Comparison of ENCODE assay signal across 26 cellular contexts in the genomic region with DNA sequence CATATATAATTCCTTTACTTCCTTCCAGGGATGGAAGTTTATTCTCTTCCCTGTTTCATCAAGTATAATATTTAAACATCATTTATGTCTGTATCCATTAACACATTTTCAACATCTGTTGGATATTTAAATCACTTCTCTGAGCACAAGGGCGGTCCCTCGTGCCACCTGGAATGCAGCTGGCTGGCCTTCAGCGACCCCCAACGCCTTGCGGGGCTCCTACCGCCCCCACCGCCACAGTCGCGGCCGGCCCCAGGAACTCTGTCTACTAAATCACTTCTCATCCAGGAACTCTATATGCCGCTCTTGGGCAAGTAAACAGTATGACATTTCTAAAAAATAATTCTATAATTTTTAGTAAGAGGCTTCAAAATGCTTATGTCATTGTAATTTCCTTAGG.
A peak's percentile ranks its signal among the peaks of the same experiment; 100 is the strongest.
DNase-seq lines count a peak whose midpoint lies in the region; ATAC-seq, FAIRE-seq and TF ChIP-seq lines count a peak whose summit lies in the region.
"Had no signal": no experiment of that assay in that cellular context is flagged by ENCODE, and none has a peak within 500 bp of the region (broad histone marks: within the 10 kb centered on the region; RNA-seq: fewer than 3 reads in every experiment).

No MANE protein-coding gene starts in this region.

- no peak overlapping the region for H3K27ac Mint-ChIP-seq in GM23338
- no peak overlapping the region for H3K27ac Mint-ChIP-seq in activated CD4-positive, alpha-beta T cell treated with anti-CD3 and anti-CD28 coated beads for 36 hours
- H3K27ac Mint-ChIP-seq: CD4-positive, CD25-positive, alpha-beta regulatory T cell had no signal

- POLR2A ChIA-PET in RWPE1 (lab: Yijun Ruan, JAX; ENCODE audit: low non-redundant PET) = no interaction called here
- POLR2A ChIA-PET in activated CD4-positive, alpha-beta T cell treated with anti-CD3 and anti-CD28 coated beads for 36 hours (lab: Charles Lee) = interaction anchor here (0.6 kb wide), 1 partner anchor 388 kb away, joined by 3 read pairs; no protein-coding TSS in a partner anchor

- no peaks in the 10 kb centered on the region for H3K79me2 ChIP-seq in GM23338 (replicated peaks; ENCODE audit: insufficient read depth)
- no peaks in the 10 kb centered on the region for H3K79me2 ChIP-seq in osteoblast (ENCODE audit: insufficient read depth, low read length)

- H2AFZ ChIP-seq in GM23338 (no peak overlapping the region), osteoblast (ENCODE audit: low read length) (no peak overlapping the region)

- H3K9me3 ChIP-seq in osteoblast (ENCODE audit: low read depth, low read length) (no peaks in the 10 kb centered on the region), small intestine (ENCODE audit: control insufficient read depth, low read depth) (no peaks in the 10 kb centered on the region)
- H3K9me3 ChIP-seq: BLaER1, SJSA1 had no signal

- CTCF ChIA-PET in RWPE1 (lab: Yijun Ruan, JAX) = no interaction called here
- CTCF ChIA-PET in activated CD4-positive, alpha-beta T cell treated with anti-CD3 and anti-CD28 coated beads for 36 hours (lab: Charles Lee) = interaction anchor here (0.6 kb wide), 1 partner anchor 257 kb away, joined by 4 read pairs; no protein-coding TSS in a partner anchor

- H3K4me1 ChIP-seq in GM23338 (ENCODE audit: insufficient read depth) = peaks cover 3% of the 10 kb centered on the region; the same call in 1 of the 2 replicates
- peaks cover 4% of the 10 kb centered on the region for H3K4me1 ChIP-seq in osteoblast (ENCODE audit: insufficient read depth, low read length)
- no peaks in the 10 kb centered on the region for H3K4me1 ChIP-seq in small intestine (ENCODE audit: control insufficient read depth in 2 of 2, insufficient read depth in 1 of 2, low read depth in 1 of 2, low read length in 1 of 2)
- H3K4me1 ChIP-seq: BLaER1 had no signal

- no peak overlapping the region for H3K4me2 ChIP-seq in GM23338
- no peak overlapping the region for H3K4me2 ChIP-seq in osteoblast (ENCODE audit: insufficient read depth, low read length)
- H3K4me2 ChIP-seq: BLaER1 had no signal

- H3K4me1 Mint-ChIP-seq in GM23338 = peaks cover 4% of the 10 kb centered on the region; the same call in 1 of the 3 replicates
- no peaks in the 10 kb centered on the region for H3K4me1 Mint-ChIP-seq in activated CD4-positive, alpha-beta T cell treated with anti-CD3 and anti-CD28 coated beads for 36 hours
- H3K4me1 Mint-ChIP-seq: CD4-positive, CD25-positive, alpha-beta regulatory T cell had no signal

- no peak for FAIRE-seq in small intestine (lab: Jason Lieb, UNC)
- FAIRE-seq: GM12878, H54, HTR-8/SVneo, K562 had no signal

- H3K4me3 ChIP-seq in GM23338 (no peak overlapping the region), osteoblast (ENCODE audit: insufficient read depth, low read length) (no peak overlapping the region), small intestine (ENCODE audit: low read depth in 1 of 2, low read length in 2 of 2) (no peak overlapping the region)
- H3K4me3 ChIP-seq: BLaER1, GM12878, K562, SJSA1 had no signal

- no peaks in the 10 kb centered on the region for H3K9me2 ChIP-seq in GM23338 (ENCODE audit: insufficient read depth)

- peaks cover 1% of the 10 kb centered on the region for H3K27me3 Mint-ChIP-seq in GM23338 (ENCODE audit: insufficient read depth, low read depth, poor library complexity)
- H3K27me3 Mint-ChIP-seq in activated CD4-positive, alpha-beta T cell treated with anti-CD3 and anti-CD28 coated beads for 36 hours = no peaks in the 10 kb centered on the region
- H3K27me3 Mint-ChIP-seq: CD4-positive, CD25-positive, alpha-beta regulatory T cell had no signal

- 48 to 77% (median 71%) methylated on average over 11 of the region's 11 CpGs for WGBS in small intestine, 3 donors

- no peak overlapping the region for H3K4me3 Mint-ChIP-seq in GM23338
- no peak overlapping the region for H3K4me3 Mint-ChIP-seq in activated CD4-positive, alpha-beta T cell treated with anti-CD3 and anti-CD28 coated beads for 36 hours
- H3K4me3 Mint-ChIP-seq: CD4-positive, CD25-positive, alpha-beta regulatory T cell had no signal

- H3K27ac ChIP-seq in GM23338 (ENCODE audit: low read depth) (no peak overlapping the region), osteoblast (ENCODE audit: low read depth, low read length) (peak overlapping the region; percentile 13), RWPE1 (no peak overlapping the region), small intestine (ENCODE audit: low read depth in 1 of 2, low read length in 1 of 2) (no peak overlapping the region)
- H3K27ac ChIP-seq: BLaER1, SJSA1 had no signal

- ATAC-seq in GM23338 (peak; percentile 85), esophagus mucosa (no peak)
- no peak for ATAC-seq in activated CD4-positive, alpha-beta T cell treated with anti-CD3 and anti-CD28 coated beads for 36 hours
- ATAC-seq: GM12878, K562, PC-3, Right ventricle myocardium inferior had no signal

- H4K20me1 ChIP-seq in GM23338 (replicated peaks; ENCODE audit: insufficient read depth) (no peaks in the 10 kb centered on the region), osteoblast (ENCODE audit: insufficient read depth, low read length) (no peaks in the 10 kb centered on the region)
- H4K20me1 ChIP-seq: BLaER1 had no signal

- H3K27me3 ChIP-seq in GM23338 (ENCODE audit: insufficient read depth) = no peaks in the 10 kb centered on the region
- H3K27me3 ChIP-seq in osteoblast (ENCODE audit: insufficient read depth, low read length) = no peaks in the 10 kb centered on the region
- H3K27me3 ChIP-seq in small intestine (ENCODE audit: control insufficient read depth in 2 of 2, insufficient read depth in 2 of 2, low read length in 2 of 2) = no peaks in the 10 kb centered on the region
- H3K27me3 ChIP-seq: BLaER1, SJSA1 had no signal

- TF ChIP-seq CTCF in GM23338 (conservative IDR thresholded peaks at IDR 0.05; ENCODE audit: low read depth in 2 of 2) (0 out of 4 replicates have a peak, but pooled peaks of 1 of the 2 experiments have one; percentile 11), osteoblast (IDR thresholded peaks at IDR 0.05; ENCODE audit: extremely low read depth, low read depth, low read length) (no peak), RWPE1 (conservative IDR thresholded peaks at IDR 0.05; ENCODE audit: low read depth) (no peak)

- H3K36me3 ChIP-seq in GM23338 (ENCODE audit: insufficient read depth) (no peaks in the 10 kb centered on the region), osteoblast (ENCODE audit: insufficient read depth, low read length) (no peaks in the 10 kb centered on the region), small intestine (ENCODE audit: control insufficient read depth in 2 of 2, insufficient read depth in 2 of 2, low read length in 2 of 2) (no peaks in the 10 kb centered on the region)
- H3K36me3 ChIP-seq: BLaER1, SJSA1 had no signal

- intact Hi-C loops in activated CD4-positive, alpha-beta T cell treated with anti-CD3 and anti-CD28 coated beads for 36 hours (cut with DNase I, micrococcal nuclease) = no loop called here

- no peaks in the 10 kb centered on the region for H3F3A ChIP-seq in GM23338 (replicated peaks; ENCODE audit: low read depth)

- DNase-seq in GM23338 (ENCODE audit: low spot score) (peak; percentile 73), ecto neural progenitor cell (ENCODE audit: low spot score) (peak; percentile 64), iPS-NIHi11 (ENCODE audit: low spot score) (peak; percentile 48), osteoblast (ENCODE audit: insufficient read length, low spot score, missing footprints) (no peak), RWPE1 (ENCODE audit: low spot score) (no peak), small intestine (no peak)
- DNase-seq in activated CD4-positive, alpha-beta T cell treated with anti-CD3 and anti-CD28 coated beads for 36 hours = no peak
- DNase-seq: CD4-positive, CD25-positive, alpha-beta regulatory T cell; Kasumi-1; MV-4-11; NCI-H1105; NCI-H1436 treated with DMSO at 0.1 percent for 48 hours; NCI-H187 treated with DMSO at 0.1 percent for 48 hours; NCI-H446; NCI-H524 treated with DMSO at 0.1 percent for 48 hours; NCI-H82; NK-92 treated with Interleukin-12 subunit alpha and Interleukin-12 subunit beta, amount 100 ng/mL, for 24 hours; PC-3 had no signal

- H3K9me3 Mint-ChIP-seq in GM23338 = no peaks in the 10 kb centered on the region; the same call in 2 of the 3 replicates
- no peaks in the 10 kb centered on the region for H3K9me3 Mint-ChIP-seq in activated CD4-positive, alpha-beta T cell treated with anti-CD3 and anti-CD28 coated beads for 36 hours (ENCODE audit: low read depth)

- H3K36me3 Mint-ChIP-seq in GM23338 (ENCODE audit: low read depth) = no peaks in the 10 kb centered on the region
- H3K36me3 Mint-ChIP-seq in activated CD4-positive, alpha-beta T cell treated with anti-CD3 and anti-CD28 coated beads for 36 hours (ENCODE audit: low read depth) = no peaks in the 10 kb centered on the region
- H3K36me3 Mint-ChIP-seq: CD4-positive, CD25-positive, alpha-beta regulatory T cell had no signal

TF ChIP-seq in GM23338, 12 proteins besides CTCF, POLR2A, EP300 and RAD21 (continues in another document):
- TF ChIP-seq EZH2phosphoT487 (IDR thresholded peaks at IDR 0.05; ENCODE audit: unreplicated experiment) = no peak
- TF ChIP-seq, protein P1, sequence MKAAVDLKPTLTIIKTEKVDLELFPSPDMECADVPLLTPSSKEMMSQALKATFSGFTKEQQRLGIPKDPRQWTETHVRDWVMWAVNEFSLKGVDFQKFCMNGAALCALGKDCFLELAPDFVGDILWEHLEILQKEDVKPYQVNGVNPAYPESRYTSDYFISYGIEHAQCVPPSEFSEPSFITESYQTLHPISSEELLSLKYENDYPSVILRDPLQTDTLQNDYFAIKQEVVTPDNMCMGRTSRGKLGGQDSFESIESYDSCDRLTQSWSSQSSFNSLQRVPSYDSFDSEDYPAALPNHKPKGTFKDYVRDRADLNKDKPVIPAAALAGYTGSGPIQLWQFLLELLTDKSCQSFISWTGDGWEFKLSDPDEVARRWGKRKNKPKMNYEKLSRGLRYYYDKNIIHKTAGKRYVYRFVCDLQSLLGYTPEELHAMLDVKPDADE (IDR thresholded peaks at IDR 0.05) = no peak
- no peak for TF ChIP-seq ZNF114 (CRISPR knock-in tag; IDR thresholded peaks at IDR 0.05)
- no peak for TF ChIP-seq JUNB (IDR thresholded peaks at IDR 0.05; ENCODE audit: unreplicated experiment)

Comparison
In these comparisons a context has a peak if more than half of its experiments do, and no peak if none do; other contexts are left out.
1. DNase-seq: peak in GM23338 (single experiment), ecto neural progenitor cell (single experiment) and iPS-NIHi11 (single experiment); none in osteoblast (single experiment), RWPE1 (single experiment), activated CD4-positive, alpha-beta T cell treated with anti-CD3 and anti-CD28 coated beads for 36 hours (single experiment) and small intestine (single experiment).